ENCODE assay signal across 13 cellular contexts in the genomic region with DNA sequence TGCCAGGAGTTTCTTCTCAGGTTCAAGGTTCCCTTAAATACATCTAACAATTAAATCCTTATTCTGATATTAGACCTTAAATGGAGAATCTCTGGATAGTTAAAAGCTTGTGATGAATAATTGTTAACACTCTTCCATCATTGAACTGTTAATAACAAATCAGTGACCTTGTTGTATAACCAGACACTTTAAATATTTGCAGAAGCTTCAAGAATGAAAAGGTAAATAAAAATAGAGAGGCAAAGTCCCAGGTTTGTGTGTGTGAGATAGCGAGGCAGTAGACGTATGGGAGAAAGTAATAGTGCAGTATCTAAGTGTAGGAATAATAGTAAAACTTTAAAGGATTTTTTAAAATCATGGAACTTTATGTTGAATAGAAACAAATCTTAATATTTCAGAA.
DNase-seq lines count a peak whose midpoint lies in the region; ATAC-seq and TF ChIP-seq lines count a peak whose summit lies in the region.
"Had no signal": no experiment of that assay in that cellular context is flagged by ENCODE, and none has a peak within 500 bp of the region (broad histone marks: within the 10 kb centered on the region; RNA-seq: fewer than 3 reads in every experiment).

No MANE protein-coding gene starts in this region.

- WGBS in liver, result 30% methylated on average over 2 of the region's 2 CpGs

- H3K4me3 Mint-ChIP-seq in CD4-positive, alpha-beta memory T cell, result no peak overlapping the region
- H3K4me3 Mint-ChIP-seq: CD14-positive monocyte; CD8-positive, alpha-beta memory T cell had no signal

- CTCF ChIA-PET in CD4-positive, alpha-beta memory T cell (lab: Charles Lee; ENCODE audit: partially characterized antibody), result no interaction called here

- H3K27ac Mint-ChIP-seq in CD4-positive, alpha-beta memory T cell, result no peak overlapping the region
- H3K27ac Mint-ChIP-seq: CD14-positive monocyte; CD8-positive, alpha-beta memory T cell had no signal

- no peaks in the 10 kb centered on the region for H3K27me3 ChIP-seq in brain microvascular endothelial cell (replicated peaks)
- no peaks in the 10 kb centered on the region for H3K27me3 ChIP-seq in liver (ENCODE audit: control insufficient read depth in 4 of 4, insufficient read depth in 4 of 4, low read length in 3 of 4)
- no peaks in the 10 kb centered on the region for H3K27me3 ChIP-seq in breast epithelium
- no peaks in the 10 kb centered on the region for H3K27me3 ChIP-seq in CD4-positive, alpha-beta memory T cell (ENCODE audit: insufficient read depth, low read length)

- no peak for TF ChIP-seq POLR2A in breast epithelium (IDR thresholded peaks at IDR 0.05)

- TF ChIP-seq CTCF in brain microvascular endothelial cell (IDR thresholded peaks at IDR 0.05; ENCODE audit: low read depth, low read length, missing control alignments) (no peak), liver (IDR thresholded peaks at IDR 0.05; ENCODE audit: low read depth, low read length, missing input control) (no peak), breast epithelium (IDR thresholded peaks at IDR 0.05) (no peak)

- no peak for ATAC-seq in GM21576 (IDR thresholded peaks at IDR 0.05; ENCODE audit: unreplicated experiment)
- ATAC-seq: K562 had no signal

- DNase-seq in DMS53 (lab: John Stamatoyannopoulos, UW) (peak; percentile 36), DMS53 treated with DMSO at 0.1 percent for 48 hours (lab: John Stamatoyannopoulos, UW; ENCODE audit: unreplicated experiment) (no peak), brain microvascular endothelial cell (no peak), breast epithelium (ENCODE audit: low spot score in 2 of 2) (no peak)
- DNase-seq in CD4-positive, alpha-beta memory T cell, result no peak
- DNase-seq: Caco-2; CD8-positive, alpha-beta memory T cell had no signal

- in situ Hi-C loops in brain microvascular endothelial cell (cut with HindIII; ENCODE audit: low pct_ligation_motif_present, low sequenced_read_pairs), result no loop called here

- peaks cover 0 to 42% (median 29%) of the 10 kb centered on the region in 4 donors for H3K4me1 ChIP-seq in liver (ENCODE audit: control insufficient read depth in 4 of 4, insufficient read depth in 4 of 4, low read length in 3 of 4)
- H3K4me1 ChIP-seq in breast epithelium, result no peaks in the 10 kb centered on the region
- H3K4me1 ChIP-seq in CD4-positive, alpha-beta memory T cell (ENCODE audit: insufficient read depth, low read length), result no peaks in the 10 kb centered on the region

- no peaks in the 10 kb centered on the region for H3K36me3 ChIP-seq in brain microvascular endothelial cell (replicated peaks)
- H3K36me3 ChIP-seq in liver (ENCODE audit: control insufficient read depth in 4 of 4, insufficient read depth in 3 of 4, low read depth in 1 of 4, low read length in 3 of 4), result no peaks in the 10 kb centered on the region
- H3K36me3 ChIP-seq in breast epithelium, result no peaks in the 10 kb centered on the region
- H3K36me3 ChIP-seq in CD4-positive, alpha-beta memory T cell (ENCODE audit: insufficient read depth, low read length), result no peaks in the 10 kb centered on the region

- peak overlapping the region in 1 of 2 donors; percentile 36 for H3K9ac ChIP-seq in liver (ENCODE audit: low read depth in 1 of 2, low read length in 2 of 2)
- H3K9ac ChIP-seq: GM23248 had no signal

- peaks cover 0 to 5% (median under 1%) of the 10 kb centered on the region in 8 donors for H3K9me3 Mint-ChIP-seq in CD4-positive, alpha-beta memory T cell

- POLR2A ChIA-PET in CD4-positive, alpha-beta memory T cell (lab: Charles Lee; ENCODE audit: partially characterized antibody), result no interaction called here

- no peaks in the 10 kb centered on the region for H3K4me1 Mint-ChIP-seq in CD4-positive, alpha-beta memory T cell
- H3K4me1 Mint-ChIP-seq: CD8-positive, alpha-beta memory T cell had no signal

- H3K27me3 Mint-ChIP-seq in CD4-positive, alpha-beta memory T cell, result no peaks in the 10 kb centered on the region
- H3K27me3 Mint-ChIP-seq: CD8-positive, alpha-beta memory T cell had no signal

- H3K36me3 Mint-ChIP-seq in CD4-positive, alpha-beta memory T cell, result no peaks in the 10 kb centered on the region
- H3K36me3 Mint-ChIP-seq: CD14-positive monocyte; CD8-positive, alpha-beta memory T cell had no signal

- no peaks in the 10 kb centered on the region for H3K9me3 ChIP-seq in liver (ENCODE audit: control insufficient read depth in 4 of 4, low read length in 3 of 4)
- no peaks in the 10 kb centered on the region for H3K9me3 ChIP-seq in breast epithelium
- H3K9me3 ChIP-seq in CD4-positive, alpha-beta memory T cell (ENCODE audit: control insufficient read depth in 1 of 2, low read length in 2 of 2), result no peaks in the 10 kb centered on the region
- H3K9me3 ChIP-seq: Caco-2 had no signal

- no peak overlapping the region for H3K4me3 ChIP-seq in brain microvascular endothelial cell (ENCODE audit: low read depth, low read length)
- no peak overlapping the region for H3K4me3 ChIP-seq in liver (ENCODE audit: low read depth in 1 of 3, low read length in 3 of 3)
- no peak overlapping the region for H3K4me3 ChIP-seq in breast epithelium
- no peak overlapping the region for H3K4me3 ChIP-seq in CD4-positive, alpha-beta memory T cell (ENCODE audit: low read length in 2 of 2)
- H3K4me3 ChIP-seq: GM23248, K562 had no signal

- H3K27ac ChIP-seq in brain microvascular endothelial cell (peak overlapping the region; percentile 64), liver (ENCODE audit: low read depth in 1 of 2, low read length in 2 of 2) (peak overlapping the region; percentile 54 to 63), breast epithelium (no peak overlapping the region)
- no peak overlapping the region for H3K27ac ChIP-seq in CD4-positive, alpha-beta memory T cell (ENCODE audit: low read depth, low read length)
- H3K27ac ChIP-seq: 22Rv1, GM23248 had no signal

- intact Hi-C loops in breast epithelium (cut with DNase I; ENCODE audit: low total_unique reads), result no loop called here
- intact Hi-C loops in CD4-positive, alpha-beta memory T cell (cut with micrococcal nuclease), result no loop called here

- TF ChIP-seq RAD21 in liver (IDR thresholded peaks at IDR 0.05), result no peak

TF ChIP-seq in liver, 16 proteins besides CTCF, POLR2A, EP300 and RAD21:
- TF ChIP-seq, protein P1, sequence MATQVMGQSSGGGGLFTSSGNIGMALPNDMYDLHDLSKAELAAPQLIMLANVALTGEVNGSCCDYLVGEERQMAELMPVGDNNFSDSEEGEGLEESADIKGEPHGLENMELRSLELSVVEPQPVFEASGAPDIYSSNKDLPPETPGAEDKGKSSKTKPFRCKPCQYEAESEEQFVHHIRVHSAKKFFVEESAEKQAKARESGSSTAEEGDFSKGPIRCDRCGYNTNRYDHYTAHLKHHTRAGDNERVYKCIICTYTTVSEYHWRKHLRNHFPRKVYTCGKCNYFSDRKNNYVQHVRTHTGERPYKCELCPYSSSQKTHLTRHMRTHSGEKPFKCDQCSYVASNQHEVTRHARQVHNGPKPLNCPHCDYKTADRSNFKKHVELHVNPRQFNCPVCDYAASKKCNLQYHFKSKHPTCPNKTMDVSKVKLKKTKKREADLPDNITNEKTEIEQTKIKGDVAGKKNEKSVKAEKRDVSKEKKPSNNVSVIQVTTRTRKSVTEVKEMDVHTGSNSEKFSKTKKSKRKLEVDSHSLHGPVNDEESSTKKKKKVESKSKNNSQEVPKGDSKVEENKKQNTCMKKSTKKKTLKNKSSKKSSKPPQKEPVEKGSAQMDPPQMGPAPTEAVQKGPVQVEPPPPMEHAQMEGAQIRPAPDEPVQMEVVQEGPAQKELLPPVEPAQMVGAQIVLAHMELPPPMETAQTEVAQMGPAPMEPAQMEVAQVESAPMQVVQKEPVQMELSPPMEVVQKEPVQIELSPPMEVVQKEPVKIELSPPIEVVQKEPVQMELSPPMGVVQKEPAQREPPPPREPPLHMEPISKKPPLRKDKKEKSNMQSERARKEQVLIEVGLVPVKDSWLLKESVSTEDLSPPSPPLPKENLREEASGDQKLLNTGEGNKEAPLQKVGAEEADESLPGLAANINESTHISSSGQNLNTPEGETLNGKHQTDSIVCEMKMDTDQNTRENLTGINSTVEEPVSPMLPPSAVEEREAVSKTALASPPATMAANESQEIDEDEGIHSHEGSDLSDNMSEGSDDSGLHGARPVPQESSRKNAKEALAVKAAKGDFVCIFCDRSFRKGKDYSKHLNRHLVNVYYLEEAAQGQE (IDR thresholded peaks at IDR 0.05), result no peak
- no peak for TF ChIP-seq RXRA (IDR thresholded peaks at IDR 0.05)
- TF ChIP-seq, protein P2, sequence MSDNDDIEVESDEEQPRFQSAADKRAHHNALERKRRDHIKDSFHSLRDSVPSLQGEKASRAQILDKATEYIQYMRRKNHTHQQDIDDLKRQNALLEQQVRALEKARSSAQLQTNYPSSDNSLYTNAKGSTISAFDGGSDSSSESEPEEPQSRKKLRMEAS (IDR thresholded peaks at IDR 0.05), result no peak
TF ChIP-seq in liver: peak in this region for 0.

Comparison
In these comparisons a context has a peak if more than half of its experiments do, and no peak if none do; other contexts are left out.
1. H3K27ac ChIP-seq: peak in brain microvascular endothelial cell (single experiment) and liver (2 of 2); none in breast epithelium (0 of 2) and CD4-positive, alpha-beta memory T cell (single experiment).